Comparison of ENCODE assay signal across 24 cellular contexts in genomic region chr6:16559091-16559490, GRCh38.
DNase-seq lines count a peak whose midpoint lies in the region; ATAC-seq and TF ChIP-seq lines count a peak whose summit lies in the region.
"Had no signal": no experiment of that assay in that cellular context is flagged by ENCODE, and none has a peak within 500 bp of the region (broad histone marks: within the 10 kb centered on the region; RNA-seq: fewer than 3 reads in every experiment).

No MANE protein-coding gene starts in this region.

- H3K4me3 ChIP-seq in coronary artery (peak overlapping the region; percentile 44), right cardiac atrium (ENCODE audit: low read length) (peak overlapping the region; percentile 25), thoracic aorta (peak overlapping the region; percentile 14), colonic mucosa (no peak overlapping the region)
- H3K4me3 ChIP-seq: esophagus muscularis mucosa, MG63, neural progenitor cell, SJSA1, suprapubic skin had no signal

- H3K36me3 ChIP-seq in thoracic aorta (no peaks in the 10 kb centered on the region), colonic mucosa (no peaks in the 10 kb centered on the region)
- H3K36me3 ChIP-seq: esophagus muscularis mucosa, MG63, neural progenitor cell, SJSA1, suprapubic skin had no signal

- in situ Hi-C loops in SK-MEL-5 (cut with HindIII; ENCODE audit: low pct_unique_long_range_greater_than_20kb, low sequenced_read_pairs), result no loop called here

- 32% methylated on average over 5 of the region's 5 CpGs for WGBS in right cardiac atrium

- DNase-seq in SK-MEL-5 (ENCODE audit: low read depth, low spot score), result peak; percentile 70
- no peak for DNase-seq in coronary artery (ENCODE audit: low spot score)
- no peak for DNase-seq in right cardiac atrium
- DNase-seq in thoracic aorta (ENCODE audit: low spot score), result no peak
- DNase-seq in colonic mucosa, result no peak
- DNase-seq in NCI-H1694 (lab: John Stamatoyannopoulos, UW), result no peak
- DNase-seq: activated CD4-positive, alpha-beta T cell treated with anti-CD3 and anti-CD28 coated beads for 36 hours; activated naive CD4-positive, alpha-beta T cell treated with anti-CD3 and anti-CD28 coated beads for 36 hours; activated T-cell treated with anti-CD3 and anti-CD28 coated beads, Interleukin-2, amount 50 U/mL, for 72 hours; CD4-positive, alpha-beta T cell; central memory CD4-positive, alpha-beta T cell; DMS 273 treated with DMSO at 0.1 percent for 48 hours; effector memory CD8-positive, alpha-beta T cell; head of caudate nucleus; MG63; NCI-H187; NCI-H82; T-helper 17 cell had no signal

- no peak overlapping the region for H3K9ac ChIP-seq in colonic mucosa (ENCODE audit: low read depth in 2 of 2, low read length in 2 of 2)
- H3K9ac ChIP-seq: neural progenitor cell had no signal

- H3K9me3 ChIP-seq in right cardiac atrium (ENCODE audit: control insufficient read depth, low read length) (no peaks in the 10 kb centered on the region), thoracic aorta (no peaks in the 10 kb centered on the region), colonic mucosa (no peaks in the 10 kb centered on the region)
- H3K9me3 ChIP-seq: esophagus muscularis mucosa, MG63, SJSA1, suprapubic skin had no signal

- H3K4me1 ChIP-seq in right cardiac atrium (ENCODE audit: control insufficient read depth, insufficient read depth, low read length) (no peaks in the 10 kb centered on the region), thoracic aorta (ENCODE audit: control insufficient read depth in 1 of 2, low read depth in 2 of 2) (peaks cover 5 to 30% of the 10 kb centered on the region in 2 donors), colonic mucosa (no peaks in the 10 kb centered on the region)
- H3K4me1 ChIP-seq: neural progenitor cell, suprapubic skin had no signal

- H3K27ac ChIP-seq in coronary artery, result peak overlapping the region; percentile 53 to 75
- no peak overlapping the region for H3K27ac ChIP-seq in right cardiac atrium (ENCODE audit: low read length)
- H3K27ac ChIP-seq in thoracic aorta, result peak overlapping the region; percentile 45 to 49
- no peak overlapping the region for H3K27ac ChIP-seq in colonic mucosa
- H3K27ac ChIP-seq: neural progenitor cell, SJSA1, suprapubic skin had no signal

- TF ChIP-seq CTCF in coronary artery (IDR thresholded peaks at IDR 0.05), result no peak
- TF ChIP-seq CTCF in thoracic aorta (IDR thresholded peaks at IDR 0.05), result no peak
- TF ChIP-seq CTCF in colonic mucosa (IDR thresholded peaks at IDR 0.05), result no peak

- no peak for ATAC-seq in right cardiac atrium
- ATAC-seq in thoracic aorta (ENCODE audit: insufficient number of reproducible peaks, low FRiP score, low read depth), result no peak
- ATAC-seq in HG03457 (IDR thresholded peaks at IDR 0.05; ENCODE audit: unreplicated experiment), result no peak
- ATAC-seq: activated CD4-positive, alpha-beta T cell treated with anti-CD3 and anti-CD28 coated beads for 36 hours; activated T-cell treated with anti-CD3 and anti-CD28 coated beads, Interleukin-2, amount 50 U/mL, for 72 hours; effector memory CD8-positive, alpha-beta T cell; left lobe of liver; T-helper 17 cell had no signal

- H3K27me3 ChIP-seq in right cardiac atrium (ENCODE audit: control insufficient read depth, insufficient read depth) (no peaks in the 10 kb centered on the region), thoracic aorta (replicated peaks; ENCODE audit: insufficient read depth) (no peaks in the 10 kb centered on the region), colonic mucosa (no peaks in the 10 kb centered on the region)
- H3K27me3 ChIP-seq: esophagus muscularis mucosa, MG63, neural progenitor cell, SJSA1, suprapubic skin had no signal

- intact Hi-C loops in right cardiac atrium (cut with DNase I) (no loop called here), colonic mucosa (cut with DNase I) (no loop called here)

Comparison
In these comparisons a context has a peak if more than half of its experiments do, and no peak if none do; other contexts are left out.
1. H3K27ac ChIP-seq: peak in coronary artery (2 of 2) and thoracic aorta (2 of 2); none in right cardiac atrium (single experiment) and colonic mucosa (single experiment).